22 cellular contexts compared by ENCODE assay signal in genomic region chr4:61853041-61853440, GRCh38.
"Had no signal": no experiment of that assay in that cellular context is flagged by ENCODE, and none has a peak within 500 bp of the region (broad histone marks: within the 10 kb centered on the region; RNA-seq: fewer than 3 reads in every experiment).

No MANE protein-coding gene starts in this region.

- H3K27me3 ChIP-seq: colonic mucosa, foreskin keratinocyte, right lobe of liver, suprapubic skin, thyroid gland had no signal

- H3K27ac ChIP-seq: colonic mucosa, foreskin keratinocyte, left ventricle myocardium inferior, lower lobe of right lung, parathyroid adenoma, psoas muscle, right lobe of liver, suprapubic skin, thyroid gland had no signal

- H2AFZ ChIP-seq: parathyroid adenoma had no signal

- H3K4me3 ChIP-seq: colonic mucosa, left ventricle myocardium inferior, lower lobe of right lung, psoas muscle, right lobe of liver, suprapubic skin, thyroid gland had no signal

- H3K4me3 Mint-ChIP-seq: naive B cell; nephron; stimulated activated effector memory CD8-positive, alpha-beta T cell treated with anti-CD3 and anti-CD28 coated beads, Interleukin-12 subunit alpha, Interleukin-12 subunit beta, amount 100 ng/mL, for 72 hours; type B pancreatic cell had no signal

- H3K4me1 Mint-ChIP-seq: naive B cell; nephron; stimulated activated effector memory CD8-positive, alpha-beta T cell treated with anti-CD3 and anti-CD28 coated beads, Interleukin-12 subunit alpha, Interleukin-12 subunit beta, amount 100 ng/mL, for 72 hours had no signal

- H3K4me1 ChIP-seq: colonic mucosa, left ventricle myocardium inferior, lower lobe of right lung, parathyroid adenoma, psoas muscle, right lobe of liver, suprapubic skin, thyroid gland had no signal

- H3K36me3 ChIP-seq: colonic mucosa, left ventricle myocardium inferior, lower lobe of right lung, right lobe of liver, suprapubic skin, thyroid gland had no signal

- ATAC-seq: foreskin keratinocyte; left cardiac atrium; lower lobe of right lung; psoas muscle; right lobe of liver; stimulated activated effector memory CD8-positive, alpha-beta T cell treated with anti-CD3 and anti-CD28 coated beads, Interleukin-12 subunit alpha, Interleukin-12 subunit beta, amount 100 ng/mL, for 72 hours; stimulated activated naive CD8-positive, alpha-beta T cell treated with anti-CD3 and anti-CD28 coated beads, Interleukin-15, Interleukin-2, amounts not matched to agents 100 U/mL and 50 U/mL, for 24 hours had no signal

- H3K27ac Mint-ChIP-seq: naive B cell; nephron; stimulated activated effector memory CD8-positive, alpha-beta T cell treated with anti-CD3 and anti-CD28 coated beads, Interleukin-12 subunit alpha, Interleukin-12 subunit beta, amount 100 ng/mL, for 72 hours; type B pancreatic cell had no signal

- H3K9me3 Mint-ChIP-seq: nephron, type B pancreatic cell had no signal

- H3K9me3 ChIP-seq: colonic mucosa, left ventricle myocardium inferior, lower lobe of right lung, psoas muscle, right lobe of liver, suprapubic skin, thyroid gland had no signal

- H3K36me3 Mint-ChIP-seq: naive B cell; stimulated activated effector memory CD8-positive, alpha-beta T cell treated with anti-CD3 and anti-CD28 coated beads, Interleukin-12 subunit alpha, Interleukin-12 subunit beta, amount 100 ng/mL, for 72 hours; type B pancreatic cell had no signal

- H3K27me3 Mint-ChIP-seq: naive B cell, type B pancreatic cell had no signal

- H3K79me2 ChIP-seq: parathyroid adenoma had no signal

- DNase-seq: colonic mucosa; dermis blood vessel endothelial cell; erythroblast; foreskin keratinocyte; kidney; left cardiac atrium; left ventricle myocardium inferior; lower lobe of right lung; mesenchymal stem cell; naive B cell; psoas muscle; retina; right lobe of liver; stimulated activated CD4-positive, alpha-beta T cell treated with anti-CD3 and anti-CD28 coated beads, Interleukin-4, amount 100 ng/mL, for 1 hour; stimulated activated CD8-positive, alpha-beta memory T cell treated with anti-CD3 and anti-CD28 coated beads, Interleukin-4, amount 100 ng/mL, for 48 hours; stimulated activated naive CD8-positive, alpha-beta T cell treated with anti-CD3 and anti-CD28 coated beads, Interleukin-15, Interleukin-2, amounts not matched to agents 100 U/mL and 50 U/mL, for 24 hours; thyroid gland had no signal
